1 cellular context compared by ENCODE assay signal in the genomic region with DNA sequence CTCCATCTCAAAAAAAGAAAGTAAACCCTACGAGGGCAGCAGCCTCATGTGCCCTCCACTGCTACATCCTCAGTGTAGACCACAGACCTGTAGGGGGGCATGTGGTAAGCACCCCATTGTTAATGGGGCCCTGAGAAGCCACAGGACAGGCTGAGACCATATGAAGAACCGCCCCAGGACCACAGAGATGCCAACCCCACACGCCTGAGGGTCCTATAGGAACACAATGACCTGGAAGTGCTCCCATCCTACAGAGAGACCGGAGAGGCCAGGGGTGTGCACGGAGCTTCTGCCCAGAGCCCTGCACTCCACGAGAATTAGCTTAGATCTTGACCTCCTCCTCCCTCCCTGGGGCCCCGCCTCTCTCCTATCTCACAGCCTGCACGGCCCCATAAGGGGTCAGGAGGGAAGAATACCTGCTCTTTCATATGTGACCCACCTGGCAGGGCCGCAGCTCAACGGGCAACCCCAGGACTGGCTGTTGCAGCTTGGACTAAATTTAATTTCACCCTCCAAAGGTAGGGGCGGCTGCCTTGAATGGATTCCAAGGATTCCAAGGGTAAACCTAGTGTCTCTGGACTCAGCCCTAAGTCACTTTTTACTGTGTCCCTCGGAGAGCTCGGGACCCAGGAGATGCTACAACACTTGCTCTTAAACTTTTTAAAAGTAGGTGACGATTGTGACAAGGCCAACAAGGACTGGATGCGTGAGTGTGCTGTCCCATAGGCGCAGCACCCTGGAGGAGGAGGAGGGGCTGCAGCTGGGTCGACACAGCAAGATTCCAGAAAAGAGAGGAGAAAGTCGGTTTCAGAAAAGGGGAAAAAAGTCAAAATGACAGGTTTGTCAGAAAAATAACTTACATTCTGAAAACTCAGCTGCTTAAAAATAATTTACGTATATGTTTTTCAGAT.
TF ChIP-seq lines count a peak whose summit lies in the region.

No MANE protein-coding gene starts in this region.

TF ChIP-seq in K562, 482 proteins besides CTCF, POLR2A, EP300 and RAD21:
- TF ChIP-seq SIX5 (IDR thresholded peaks at IDR 0.05; ENCODE audit: borderline replicate concordance in 1 of 2, insufficient read depth in 1 of 2, low read depth in 1 of 2, low read length in 2 of 2) = no peak
- TF ChIP-seq FOSL1 (tag; conservative IDR thresholded peaks at IDR 0.05) = no peak
- TF ChIP-seq, protein P1, sequence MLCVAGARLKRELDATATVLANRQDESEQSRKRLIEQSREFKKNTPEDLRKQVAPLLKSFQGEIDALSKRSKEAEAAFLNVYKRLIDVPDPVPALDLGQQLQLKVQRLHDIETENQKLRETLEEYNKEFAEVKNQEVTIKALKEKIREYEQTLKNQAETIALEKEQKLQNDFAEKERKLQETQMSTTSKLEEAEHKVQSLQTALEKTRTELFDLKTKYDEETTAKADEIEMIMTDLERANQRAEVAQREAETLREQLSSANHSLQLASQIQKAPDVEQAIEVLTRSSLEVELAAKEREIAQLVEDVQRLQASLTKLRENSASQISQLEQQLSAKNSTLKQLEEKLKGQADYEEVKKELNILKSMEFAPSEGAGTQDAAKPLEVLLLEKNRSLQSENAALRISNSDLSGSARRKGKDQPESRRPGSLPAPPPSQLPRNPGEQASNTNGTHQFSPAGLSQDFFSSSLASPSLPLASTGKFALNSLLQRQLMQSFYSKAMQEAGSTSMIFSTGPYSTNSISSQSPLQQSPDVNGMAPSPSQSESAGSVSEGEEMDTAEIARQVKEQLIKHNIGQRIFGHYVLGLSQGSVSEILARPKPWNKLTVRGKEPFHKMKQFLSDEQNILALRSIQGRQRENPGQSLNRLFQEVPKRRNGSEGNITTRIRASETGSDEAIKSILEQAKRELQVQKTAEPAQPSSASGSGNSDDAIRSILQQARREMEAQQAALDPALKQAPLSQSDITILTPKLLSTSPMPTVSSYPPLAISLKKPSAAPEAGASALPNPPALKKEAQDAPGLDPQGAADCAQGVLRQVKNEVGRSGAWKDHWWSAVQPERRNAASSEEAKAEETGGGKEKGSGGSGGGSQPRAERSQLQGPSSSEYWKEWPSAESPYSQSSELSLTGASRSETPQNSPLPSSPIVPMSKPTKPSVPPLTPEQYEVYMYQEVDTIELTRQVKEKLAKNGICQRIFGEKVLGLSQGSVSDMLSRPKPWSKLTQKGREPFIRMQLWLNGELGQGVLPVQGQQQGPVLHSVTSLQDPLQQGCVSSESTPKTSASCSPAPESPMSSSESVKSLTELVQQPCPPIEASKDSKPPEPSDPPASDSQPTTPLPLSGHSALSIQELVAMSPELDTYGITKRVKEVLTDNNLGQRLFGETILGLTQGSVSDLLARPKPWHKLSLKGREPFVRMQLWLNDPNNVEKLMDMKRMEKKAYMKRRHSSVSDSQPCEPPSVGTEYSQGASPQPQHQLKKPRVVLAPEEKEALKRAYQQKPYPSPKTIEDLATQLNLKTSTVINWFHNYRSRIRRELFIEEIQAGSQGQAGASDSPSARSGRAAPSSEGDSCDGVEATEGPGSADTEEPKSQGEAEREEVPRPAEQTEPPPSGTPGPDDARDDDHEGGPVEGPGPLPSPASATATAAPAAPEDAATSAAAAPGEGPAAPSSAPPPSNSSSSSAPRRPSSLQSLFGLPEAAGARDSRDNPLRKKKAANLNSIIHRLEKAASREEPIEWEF (CRISPR knock-in tag; IDR thresholded peaks at IDR 0.05) = no peak
- TF ChIP-seq, protein P2, sequence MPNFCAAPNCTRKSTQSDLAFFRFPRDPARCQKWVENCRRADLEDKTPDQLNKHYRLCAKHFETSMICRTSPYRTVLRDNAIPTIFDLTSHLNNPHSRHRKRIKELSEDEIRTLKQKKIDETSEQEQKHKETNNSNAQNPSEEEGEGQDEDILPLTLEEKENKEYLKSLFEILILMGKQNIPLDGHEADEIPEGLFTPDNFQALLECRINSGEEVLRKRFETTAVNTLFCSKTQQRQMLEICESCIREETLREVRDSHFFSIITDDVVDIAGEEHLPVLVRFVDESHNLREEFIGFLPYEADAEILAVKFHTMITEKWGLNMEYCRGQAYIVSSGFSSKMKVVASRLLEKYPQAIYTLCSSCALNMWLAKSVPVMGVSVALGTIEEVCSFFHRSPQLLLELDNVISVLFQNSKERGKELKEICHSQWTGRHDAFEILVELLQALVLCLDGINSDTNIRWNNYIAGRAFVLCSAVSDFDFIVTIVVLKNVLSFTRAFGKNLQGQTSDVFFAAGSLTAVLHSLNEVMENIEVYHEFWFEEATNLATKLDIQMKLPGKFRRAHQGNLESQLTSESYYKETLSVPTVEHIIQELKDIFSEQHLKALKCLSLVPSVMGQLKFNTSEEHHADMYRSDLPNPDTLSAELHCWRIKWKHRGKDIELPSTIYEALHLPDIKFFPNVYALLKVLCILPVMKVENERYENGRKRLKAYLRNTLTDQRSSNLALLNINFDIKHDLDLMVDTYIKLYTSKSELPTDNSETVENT (CRISPR knock-in tag; IDR thresholded peaks at IDR 0.05) = no peak
- TF ChIP-seq NFIX (CRISPR knock-in tag; IDR thresholded peaks at IDR 0.05; ENCODE audit: low read depth) = no peak
- no peak for TF ChIP-seq PHF21A (IDR thresholded peaks at IDR 0.05; ENCODE audit: borderline replicate concordance, low read depth)
- no peak for TF ChIP-seq ZC3H8 (IDR thresholded peaks at IDR 0.05)
- TF ChIP-seq CEBPG (CRISPR knock-in tag; IDR thresholded peaks at IDR 0.05) = no peak
- TF ChIP-seq CEBPG (tag; conservative IDR thresholded peaks at IDR 0.05 in 1 of 2, IDR thresholded peaks at IDR 0.05 in 1 of 2) = no peak
- TF ChIP-seq FOXP1 (CRISPR knock-in tag; IDR thresholded peaks at IDR 0.05) = no peak
- TF ChIP-seq, protein P3, sequence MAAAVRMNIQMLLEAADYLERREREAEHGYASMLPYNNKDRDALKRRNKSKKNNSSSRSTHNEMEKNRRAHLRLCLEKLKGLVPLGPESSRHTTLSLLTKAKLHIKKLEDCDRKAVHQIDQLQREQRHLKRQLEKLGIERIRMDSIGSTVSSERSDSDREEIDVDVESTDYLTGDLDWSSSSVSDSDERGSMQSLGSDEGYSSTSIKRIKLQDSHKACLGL (CRISPR knock-in tag; IDR thresholded peaks at IDR 0.05; ENCODE audit: borderline replicate concordance, poor library complexity, severe bottlenecking) = no peak
- no peak for TF ChIP-seq TBP (optimal IDR thresholded peaks at IDR 0.05; ENCODE audit: low read depth, low read length)
- no peak for TF ChIP-seq ATF1 (CRISPR knock-in tag; IDR thresholded peaks at IDR 0.05)
- TF ChIP-seq ATF1 (tag; IDR thresholded peaks at IDR 0.05) = no peak
- no peak for TF ChIP-seq SREBF2 (CRISPR knock-in tag; IDR thresholded peaks at IDR 0.05)
- no peak for TF ChIP-seq ZC3H11A (IDR thresholded peaks at IDR 0.05; ENCODE audit: low read depth, low read length)
- TF ChIP-seq HSF4 (CRISPR knock-in tag; IDR thresholded peaks at IDR 0.05; ENCODE audit: borderline replicate concordance) = no peak
- TF ChIP-seq GABPB2 (CRISPR knock-in tag; conservative IDR thresholded peaks at IDR 0.05) = no peak
- no peak for TF ChIP-seq ZNF561 (CRISPR knock-in tag; conservative IDR thresholded peaks at IDR 0.05)
- no peak for TF ChIP-seq POLR3G (IDR thresholded peaks at IDR 0.05; ENCODE audit: extremely low read depth, insufficient read length, insufficient replicate concordance)
